ENCODE assay signal across 7 cellular contexts in genomic region chr15:50909044-50909342, GRCh38. TPM values are rescaled to one million over a fixed set of nuclear protein-coding genes. Genes with fewer than 3 reads are reported as not detected.
DNase-seq lines count a peak whose midpoint lies in the region; ATAC-seq and TF ChIP-seq lines count a peak whose summit lies in the region.

No MANE protein-coding gene starts in this region.

- H3K36me3 ChIP-seq in OCI-LY3 (replicated peaks; ENCODE audit: low read depth, low read length) (peaks cover 11% of the 10 kb centered on the region), osteoblast (ENCODE audit: insufficient read depth, low read length) (peaks cover 9% of the 10 kb centered on the region)

- peak overlapping the region; percentile 86 for H3K27ac Mint-ChIP-seq in endothelial cell (ENCODE audit: unreplicated experiment)

- H3K27me3 ChIP-seq in OCI-LY3 (ENCODE audit: low read depth, low read length) (no peaks in the 10 kb centered on the region), osteoblast (ENCODE audit: insufficient read depth, low read length) (no peaks in the 10 kb centered on the region)

- no peaks in the 10 kb centered on the region for H3K9me3 Mint-ChIP-seq in endothelial cell (ENCODE audit: unreplicated experiment)

- peak overlapping the region; percentile 96 for H3K4me3 Mint-ChIP-seq in endothelial cell (ENCODE audit: unreplicated experiment)

- peak overlapping the region; percentile 96 for H3K4me2 ChIP-seq in OCI-LY3 (ENCODE audit: low read length)
- H3K4me2 ChIP-seq in osteoblast (ENCODE audit: insufficient read depth, low read length): peak overlapping the region; percentile 75

- peaks cover 8% of the 10 kb centered on the region for H3K4me1 Mint-ChIP-seq in endothelial cell (ENCODE audit: unreplicated experiment)

- H4K20me1 ChIP-seq in OCI-LY3 (ENCODE audit: insufficient read depth, low read length): no peaks in the 10 kb centered on the region
- H4K20me1 ChIP-seq in osteoblast (ENCODE audit: insufficient read depth, low read length): no peaks in the 10 kb centered on the region

- H3K36me3 Mint-ChIP-seq in endothelial cell (ENCODE audit: low read depth, unreplicated experiment): peaks cover 8% of the 10 kb centered on the region

- H3K9ac ChIP-seq in OCI-LY3 (ENCODE audit: low read length): peak overlapping the region; percentile 73

- peaks cover 3% of the 10 kb centered on the region for H3K27me3 Mint-ChIP-seq in endothelial cell (ENCODE audit: unreplicated experiment)

- peak overlapping the region; percentile 84 for H3K4me3 ChIP-seq in OCI-LY3 (ENCODE audit: low read length)
- peak overlapping the region; percentile 89 for H3K4me3 ChIP-seq in osteoblast (ENCODE audit: insufficient read depth, low read length)

- peak overlapping the region; percentile 5 for H3K27ac ChIP-seq in OCI-LY3 (ENCODE audit: low read length)
- H3K27ac ChIP-seq in osteoblast (ENCODE audit: low read depth, low read length): peak overlapping the region; percentile 71

- H3K79me2 ChIP-seq in OCI-LY3 (ENCODE audit: low read length) (peaks cover 19% of the 10 kb centered on the region), osteoblast (ENCODE audit: insufficient read depth, low read length) (peaks cover 24% of the 10 kb centered on the region)

- DNase-seq in endothelial cell (ENCODE audit: low spot score): no peak
- no peak for DNase-seq in osteoblast (ENCODE audit: insufficient read length, low spot score, missing footprints)
- DNase-seq in NCI-H524 treated with DMSO at 0.1 percent for 48 hours (lab: John Stamatoyannopoulos, UW): no peak
- no peak for DNase-seq in ecto neural progenitor cell (ENCODE audit: low spot score)
- no peak for DNase-seq in NCI-H2107 (lab: John Stamatoyannopoulos, UW)

- TF ChIP-seq CTCF in OCI-LY3 (IDR thresholded peaks at IDR 0.05; ENCODE audit: low read depth, low read length) (no peak), endothelial cell (IDR thresholded peaks at IDR 0.05; ENCODE audit: unreplicated experiment) (no peak), osteoblast (IDR thresholded peaks at IDR 0.05; ENCODE audit: extremely low read depth, low read depth, low read length) (no peak)

- H2AFZ ChIP-seq in OCI-LY3 (ENCODE audit: low read depth, low read length): peak overlapping the region; percentile 43
- H2AFZ ChIP-seq in osteoblast (ENCODE audit: low read length): peak overlapping the region; percentile 68

- peaks cover 11% of the 10 kb centered on the region for H3K4me1 ChIP-seq in OCI-LY3 (ENCODE audit: low read length)
- peaks cover 28% of the 10 kb centered on the region for H3K4me1 ChIP-seq in osteoblast (ENCODE audit: insufficient read depth, low read length)

- peak; percentile 0 for ATAC-seq in GM21529 (IDR thresholded peaks at IDR 0.05; ENCODE audit: unreplicated experiment)

- H3K9me3 ChIP-seq in OCI-LY3 (ENCODE audit: insufficient read depth, low read length): no peaks in the 10 kb centered on the region
- H3K9me3 ChIP-seq in osteoblast (ENCODE audit: low read depth, low read length): no peaks in the 10 kb centered on the region

RNA-seq across cellular contexts. Expression of gene AP4E1, which starts 0.5 kb away (rescaled TPM):
- total RNA-seq in endothelial cell (ENCODE audit: unreplicated experiment) (7.4 TPM), osteoblast (19.2 and 23.3 TPM in 2 replicates)
